ENCODE assay signal across 19 cellular contexts in the genomic region with DNA sequence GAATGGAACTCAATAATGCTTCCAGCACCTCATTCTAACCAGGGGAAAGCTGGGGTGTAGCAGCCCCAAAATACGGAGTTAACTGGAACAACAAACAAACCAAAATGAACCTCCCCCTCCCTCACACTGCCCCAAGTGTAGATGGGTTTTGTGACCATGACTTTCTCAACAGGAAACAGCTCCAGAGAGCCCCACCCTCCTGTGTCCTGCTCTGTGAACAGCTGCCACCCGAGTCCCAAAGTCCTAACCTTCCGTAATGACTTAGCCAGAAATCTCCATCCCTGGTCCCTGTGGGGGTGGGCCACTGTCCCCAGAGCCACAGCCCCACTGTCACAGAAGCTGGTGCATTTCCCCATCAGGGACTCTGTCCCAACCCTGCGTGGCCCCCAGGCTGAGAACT.
DNase-seq lines count a peak whose midpoint lies in the region; ATAC-seq and TF ChIP-seq lines count a peak whose summit lies in the region.
"Had no signal": no experiment of that assay in that cellular context is flagged by ENCODE, and none has a peak within 500 bp of the region (broad histone marks: within the 10 kb centered on the region; RNA-seq: fewer than 3 reads in every experiment).

No MANE protein-coding gene starts in this region.

- H3K9me3 Mint-ChIP-seq in T-helper 2 cell treated with Interferon-gamma antibody and Interleukin-4, amounts not matched to agents 5 μg/mL and 100 μg/mL, for 36 hours, result no peaks in the 10 kb centered on the region
- H3K9me3 Mint-ChIP-seq in endothelial cell (ENCODE audit: unreplicated experiment), result no peaks in the 10 kb centered on the region
- H3K9me3 Mint-ChIP-seq: CD4-positive, alpha-beta memory T cell had no signal

- no peak overlapping the region for H3K4me3 Mint-ChIP-seq in T-helper 2 cell treated with Interferon-gamma antibody and Interleukin-4, amounts not matched to agents 5 μg/mL and 100 μg/mL, for 36 hours
- H3K4me3 Mint-ChIP-seq in endothelial cell (ENCODE audit: unreplicated experiment), result peak overlapping the region; percentile 27
- H3K4me3 Mint-ChIP-seq: CD4-positive, alpha-beta memory T cell had no signal

- ATAC-seq in Right ventricle myocardium inferior (no peak), left ventricle myocardium superior (no peak)

- no peak for TF ChIP-seq EP300 in transverse colon (IDR thresholded peaks at IDR 0.05; ENCODE audit: low read depth)

- H3K27me3 ChIP-seq in transverse colon, result no peaks in the 10 kb centered on the region

- H3K4me1 Mint-ChIP-seq in T-helper 2 cell treated with Interferon-gamma antibody and Interleukin-4, amounts not matched to agents 5 μg/mL and 100 μg/mL, for 36 hours (ENCODE audit: low read depth), result peaks cover 6% of the 10 kb centered on the region
- peaks cover 5% of the 10 kb centered on the region for H3K4me1 Mint-ChIP-seq in endothelial cell (ENCODE audit: unreplicated experiment)

- TF ChIP-seq POLR2A in transverse colon (IDR thresholded peaks at IDR 0.05), result no peak

- H3K4me3 ChIP-seq in transverse colon, result no peak overlapping the region
- H3K4me3 ChIP-seq: GM23248 had no signal

- H3K36me3 ChIP-seq in transverse colon, result peaks cover 0 to 7% (median 0%) of the 10 kb centered on the region in 4 donors

- DNase-seq in T-helper 2 cell treated with Interferon-gamma antibody and Interleukin-4, amounts not matched to agents 5 μg/mL and 100 μg/mL, for 36 hours (ENCODE audit: low spot score), result no peak
- no peak for DNase-seq in T-helper 2 cell
- peak; percentile 33 for DNase-seq in Right ventricle myocardium inferior (ENCODE audit: missing footprints)
- no peak for DNase-seq in left ventricle myocardium superior
- DNase-seq in endothelial cell (ENCODE audit: low spot score), result no peak
- DNase-seq in transverse colon, result peak; percentile 19
- DNase-seq in COLO668 (lab: John Stamatoyannopoulos, UW; ENCODE audit: unreplicated experiment), result no peak
- DNase-seq in stimulated activated CD8-positive, alpha-beta memory T cell treated with anti-CD3 and anti-CD28 coated beads, Interleukin-4, amount 100 ng/mL, for 48 hours, result no peak
- DNase-seq: 8988T; Calu3; CD4-positive, alpha-beta memory T cell; GM23248; HCEC 1CT; NCI-H1436 treated with DMSO at 0.1 percent for 48 hours; NCI-H2029; NCI-H345; NCI-H524 treated with DMSO at 0.1 percent for 48 hours had no signal

- no peaks in the 10 kb centered on the region for H3K9me3 ChIP-seq in transverse colon

- H3K36me3 Mint-ChIP-seq in T-helper 2 cell treated with Interferon-gamma antibody and Interleukin-4, amounts not matched to agents 5 μg/mL and 100 μg/mL, for 36 hours (ENCODE audit: low read depth), result peaks cover 16% of the 10 kb centered on the region
- H3K36me3 Mint-ChIP-seq in endothelial cell (ENCODE audit: low read depth, unreplicated experiment), result peaks cover 10% of the 10 kb centered on the region

- H3K27ac ChIP-seq in transverse colon, result peak overlapping the region in 1 of 4 donors; percentile 2
- H3K27ac ChIP-seq: GM23248, HL-60, KMS-11 had no signal

- H3K27ac Mint-ChIP-seq in T-helper 2 cell treated with Interferon-gamma antibody and Interleukin-4, amounts not matched to agents 5 μg/mL and 100 μg/mL, for 36 hours, result peak overlapping the region; percentile 63
- H3K27ac Mint-ChIP-seq in endothelial cell (ENCODE audit: unreplicated experiment), result no peak overlapping the region

- H3K4me1 ChIP-seq in transverse colon, result no peaks in the 10 kb centered on the region

- intact Hi-C loops in Right ventricle myocardium inferior (cut with DNase I) (no loop called here), left ventricle myocardium superior (cut with micrococcal nuclease) (no loop called here), transverse colon (cut with DNase I; ENCODE audit: low total_unique reads) (no loop called here)

- WGBS in transverse colon (ENCODE audit: low coverage in 1 of 2), 2 donors, result 49% methylated on average over 4 of the region's 4 CpGs; no CpG with 5 or more reads in 1 of the 2 donors

- no peak for TF ChIP-seq CTCF in endothelial cell (IDR thresholded peaks at IDR 0.05; ENCODE audit: unreplicated experiment)
- TF ChIP-seq CTCF in transverse colon (IDR thresholded peaks at IDR 0.05), result no peak

- in situ Hi-C loops in transverse colon (cut with MboI; ENCODE audit: low pct_ligation_motif_present in 1 of 4, low pct_unique_long_range_greater_than_20kb in 1 of 4, low sequenced_read_pairs in 3 of 4), result no loop called here

- H3K27me3 Mint-ChIP-seq in T-helper 2 cell treated with Interferon-gamma antibody and Interleukin-4, amounts not matched to agents 5 μg/mL and 100 μg/mL, for 36 hours (ENCODE audit: low read depth), result no peaks in the 10 kb centered on the region
- H3K27me3 Mint-ChIP-seq in endothelial cell (ENCODE audit: unreplicated experiment), result peaks cover 12% of the 10 kb centered on the region
- H3K27me3 Mint-ChIP-seq: CD4-positive, alpha-beta memory T cell had no signal

Comparison
In these comparisons a context has a peak if more than half of its experiments do, and no peak if none do; other contexts are left out.
1. DNase-seq: peak in Right ventricle myocardium inferior (single experiment) and transverse colon (single experiment); none in T-helper 2 cell treated with Interferon-gamma antibody and Interleukin-4, amounts not matched to agents 5 μg/mL and 100 μg/mL, for 36 hours (single experiment), T-helper 2 cell (0 of 5), left ventricle myocardium superior (single experiment), endothelial cell (single experiment), COLO668 (single experiment) and stimulated activated CD8-positive, alpha-beta memory T cell treated with anti-CD3 and anti-CD28 coated beads, Interleukin-4, amount 100 ng/mL, for 48 hours (single experiment).